ENCODE assay signal across 2 cellular contexts in genomic region chr11:86106031-86106430, GRCh38. TPM values are rescaled to one million over a fixed set of nuclear protein-coding genes. Genes with fewer than 3 reads are reported as not detected.
A peak's percentile ranks its signal among the peaks of the same experiment; 100 is the strongest.
DNase-seq lines count a peak whose midpoint lies in the region; ATAC-seq, FAIRE-seq and TF ChIP-seq lines count a peak whose summit lies in the region.
"Not testable (repeated sequence)": the region's sequence is repeated elsewhere in the genome, so short reads cannot be mapped to it uniquely, and the experiment has no call there.

No MANE protein-coding gene starts in this region.

- TF ChIP-seq POLR2A in K562 (conservative IDR thresholded peaks at IDR 0.05): not testable (repeated sequence)

- not testable (repeated sequence) for H3K36me3 ChIP-seq in HEK293 (ENCODE audit: control insufficient read depth in 2 of 2, insufficient read depth in 1 of 2, low read length in 2 of 2); K562 (ENCODE audit: control insufficient read depth, insufficient read depth, low read length)

- H3K27me3 ChIP-seq in K562 (ENCODE audit: control insufficient read depth in 2 of 2, insufficient read depth in 2 of 2, low read length in 2 of 2): not testable (repeated sequence)

- not testable (repeated sequence) for BruUV-seq in K562 (replicated peaks; lab: Mats Ljungman, UMichigan)

- DNase-seq in K562 (ENCODE audit: extremely low read depth in 1 of 4, low spot score in 3 of 4): not testable (repeated sequence)

- CTCF ChIA-PET in HEK293 (lab: Yijun Ruan, JAX); K562 (lab: Yijun Ruan, JAX; ENCODE audit: low intra/inter-chr PET ratio): not testable (repeated sequence)

- H3K4me3 ChIP-seq in HEK293 (ENCODE audit: low read depth, low read length); K562: not testable (repeated sequence)

- intact Hi-C loops in K562 (cut with micrococcal nuclease): loop anchor here (5.0 kb wide), 1 partner anchor 46 kb away; no protein-coding TSS in a partner anchor

- H3K9ac ChIP-seq in K562 (ENCODE audit: insufficient read depth in 1 of 2, low read depth in 2 of 2, low read length in 2 of 2): not testable (repeated sequence)

- not testable (repeated sequence) for ATAC-seq in K562

- H4K20me1 ChIP-seq in K562 (replicated peaks; ENCODE audit: control insufficient read depth, insufficient read depth, low read length): not testable (repeated sequence)

- not testable (repeated sequence) for H3K9me3 ChIP-seq in HEK293 (ENCODE audit: control insufficient read depth, insufficient read depth, low read depth, low read length); K562 (replicated peaks; ENCODE audit: control insufficient read depth, insufficient read depth, low read depth, low read length)

- not testable (repeated sequence) for TF ChIP-seq RAD21 in K562 (CRISPR knock-in tag; conservative IDR thresholded peaks at IDR 0.05 in 1 of 2, IDR thresholded peaks at IDR 0.05 in 1 of 2)

- in situ Hi-C loops in K562 (cut with MboI): not testable (repeated sequence)

- not testable (repeated sequence) for H3K27ac ChIP-seq in HEK293 (ENCODE audit: extremely low read depth, low read depth, low read length); K562 (ENCODE audit: extremely low read depth, low read depth, low read length)

- not testable (repeated sequence) for TF ChIP-seq CTCF in HEK293 (tag by site-specific recombination; IDR thresholded peaks at IDR 0.05); K562 (IDR thresholded peaks at IDR 0.05 in 2 of 3, conservative IDR thresholded peaks at IDR 0.05 in 1 of 3; ENCODE audit: insufficient read depth in 2 of 3, low read depth in 1 of 3, low read length in 3 of 3)

- H3K79me2 ChIP-seq in K562 (ENCODE audit: control insufficient read depth, insufficient read depth, low read length): not testable (repeated sequence)

- H3K9me1 ChIP-seq in K562 (ENCODE audit: control insufficient read depth, insufficient read depth, low read length): not testable (repeated sequence)

- H3K4me2 ChIP-seq in K562 (ENCODE audit: insufficient read depth, low read length): not testable (repeated sequence)

- not testable (repeated sequence) for H2AFZ ChIP-seq in K562 (ENCODE audit: low read depth, low read length)

- WGBS in K562 (ENCODE audit: insufficient coverage, low coverage, missing lambda C conversion rate): 79% methylated on average over 3 of the region's 3 CpGs

- POLR2A ChIA-PET in HEK293 (lab: Yijun Ruan, JAX); K562 (lab: Yijun Ruan, JAX): not testable (repeated sequence)

- not testable (repeated sequence) for FAIRE-seq in K562 (lab: Jason Lieb, UNC)

- not testable (repeated sequence) for TF ChIP-seq EP300 in K562 (IDR thresholded peaks at IDR 0.05; ENCODE audit: low read length)

- H3K4me1 ChIP-seq in HEK293 (ENCODE audit: control insufficient read depth, insufficient read depth, low read length); K562 (replicated peaks in 1 of 2; ENCODE audit: control insufficient read depth in 2 of 2, insufficient read depth in 2 of 2, low read length in 2 of 2): not testable (repeated sequence)

TF ChIP-seq in HEK293, 187 proteins besides CTCF, POLR2A, EP300 and RAD21:
- peak; percentile 67 for TF ChIP-seq ZNF146 (tag by site-specific recombination; IDR thresholded peaks at IDR 0.05)

TF ChIP-seq in K562, 482 proteins besides CTCF, POLR2A, EP300 and RAD21:
- TF ChIP-seq NFIX (CRISPR knock-in tag; IDR thresholded peaks at IDR 0.05; ENCODE audit: low read depth) (0 out of 2 replicates have a peak, but pooled peaks have one; percentile 44), HDAC2 (IDR thresholded peaks at IDR 0.05) (peak; percentile 53; the same call in 1 of the 2 replicates), BCOR (IDR thresholded peaks at IDR 0.05) (peak; percentile 90), KDM1A (IDR thresholded peaks at IDR 0.05) (peak in 1 of 2 experiments; percentile 63; a peak in 2 of 4 replicates), NFIC (IDR thresholded peaks at IDR 0.05) (peak; percentile 78), SMARCA5 (IDR thresholded peaks at IDR 0.05) (peak; percentile 39; the same call in 1 of the 2 replicates)

RNA-seq across cellular contexts. Expression of gene PICALM, which starts 37.1 kb away (rescaled TPM):
- total RNA-seq in K562 (2011; cell fraction: chromatin; rRNA removed; ENCODE audit: low replicate concordance): 475 and 1,498 TPM in 2 replicates
- total RNA-seq in K562 (2011; cell fraction: nucleolus; rRNA removed): 202 and 279 TPM in 2 replicates
- 517 and 758 TPM in 2 replicates for total RNA-seq in K562 (2011; cell fraction: nucleoplasm; rRNA removed)
- total RNA-seq in K562 (2014; rRNA removed) (230 and 307 TPM in 2 replicates), K562 (2014; rRNA removed; fragmentation: Illumina TruSeq; extraction: Trizol) (340 and 386 TPM in 2 replicates), K562 (2015; rRNA removed; fragmentation: Illumina TruSeq; extraction: Trizol) (269 and 309 TPM in 2 replicates), K562 (2021) (281 and 340 TPM in 2 replicates)
- polyA plus RNA-seq in K562 (2011; rRNA removed) (681 and 990 TPM in 2 replicates), K562 (2014; fragmentation: Illumina TruSeq; extraction: Trizol) (445 and 542 TPM in 2 replicates), K562 (2014; fragmentation: Nextera tagmentation; extraction: Ambion mirVana) (100 to 1,000 TPM in 1 of 2 experiments, 10 to 100 TPM in 1; 41.3 to 129 TPM), K562 (2014; rRNA removed) (304 TPM in 2 replicates)
- 509 and 566 TPM in 2 replicates for polyA plus RNA-seq in K562 (2011; cell fraction: cytosol; rRNA removed)
- 499 and 568 TPM in 2 replicates for polyA plus RNA-seq in K562 (2011; cell fraction: nucleus; rRNA removed)
- 259 and 286 TPM in 2 replicates for polyA plus RNA-seq in K562 (2012)
- polyA minus RNA-seq in K562 (2011; rRNA and poly(A)+ RNA removed): 1,181 and 1,573 TPM in 2 replicates
- 387 and 658 TPM in 2 replicates for polyA minus RNA-seq in K562 (2011; cell fraction: cytosol; rRNA and poly(A)+ RNA removed)
- polyA minus RNA-seq in K562 (2011; cell fraction: nucleus; rRNA and poly(A)+ RNA removed): 394 and 431 TPM in 2 replicates
